Comparison of ENCODE assay signal across 12 cellular contexts in genomic region chr15:39778031-39778430, GRCh38.
"Had no signal": no experiment of that assay in that cellular context is flagged by ENCODE, and none has a peak within 500 bp of the region (broad histone marks: within the 10 kb centered on the region; RNA-seq: fewer than 3 reads in every experiment).

No MANE protein-coding gene starts in this region.

- H3K4me1 ChIP-seq: testis had no signal

- H3K27me3 ChIP-seq: brain microvascular endothelial cell, testis had no signal

- H3K4me3 ChIP-seq: lower lobe of right lung, testis had no signal

- H3K27ac ChIP-seq: brain microvascular endothelial cell, lower lobe of right lung, testis had no signal

- DNase-seq: activated CD4-positive, alpha-beta T cell treated with anti-CD3 and anti-CD28 coated beads, Interleukin-2, amount 50 U/mL, for 1 hour; activated effector memory CD4-positive, alpha-beta T cell treated with Interleukin-2 at 50 U/mL for 16 hours; amniotic stem cell; brain microvascular endothelial cell; cerebellar nuclear complex; hypothalamus; lower lobe of right lung; naive B cell; stimulated activated CD4-positive, alpha-beta T cell treated with anti-CD3 and anti-CD28 coated beads, Interleukin-4, amount 100 ng/mL, for 1 hour; stimulated activated naive CD8-positive, alpha-beta T cell treated with anti-CD3 and anti-CD28 coated beads, Interleukin-15, amount 100 ng/mL, for 72 hours; testis had no signal

- H3K9me3 ChIP-seq: lower lobe of right lung, testis had no signal

- H3K36me3 ChIP-seq: brain microvascular endothelial cell, lower lobe of right lung had no signal

- ATAC-seq: esophagus mucosa; lower lobe of right lung; stimulated activated naive CD8-positive, alpha-beta T cell treated with anti-CD3 and anti-CD28 coated beads, Interleukin-15, amount 100 ng/mL, for 72 hours had no signal
